8 cellular contexts compared by ENCODE assay signal in the genomic region with DNA sequence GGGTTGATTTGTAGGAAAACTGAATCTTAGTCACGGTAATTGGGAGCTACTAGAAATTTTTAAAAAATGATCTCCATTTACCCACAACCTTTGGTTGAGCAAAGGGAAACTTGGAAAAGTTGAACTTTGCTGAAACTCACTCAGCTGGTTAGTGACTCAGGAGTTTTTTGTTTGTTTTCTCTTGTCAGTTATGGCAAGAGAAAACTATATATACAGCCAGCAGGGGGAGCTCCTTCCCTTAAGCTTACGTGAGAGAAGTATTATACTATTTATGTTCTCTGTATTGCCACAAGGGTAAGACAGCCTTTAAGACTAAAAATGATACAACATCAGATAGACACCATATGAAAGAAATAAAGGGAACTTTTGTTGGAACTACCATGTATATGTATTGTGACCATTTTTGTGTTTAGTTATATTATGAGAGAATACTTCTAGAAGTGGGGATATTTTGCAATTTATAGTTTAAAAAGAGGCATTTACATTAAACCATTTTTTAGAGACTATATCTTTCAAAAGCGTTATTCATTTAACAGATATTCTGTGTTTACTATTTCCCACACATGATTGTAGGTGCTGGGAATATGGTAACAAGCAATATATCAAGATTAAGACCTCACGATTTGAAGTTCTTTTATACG. TPM values are rescaled to one million over a fixed set of nuclear protein-coding genes. Genes with fewer than 3 reads are reported as not detected.
DNase-seq lines count a peak whose midpoint lies in the region; ATAC-seq, FAIRE-seq and TF ChIP-seq lines count a peak whose summit lies in the region.
"Had no signal": no experiment of that assay in that cellular context is flagged by ENCODE, and none has a peak within 500 bp of the region (broad histone marks: within the 10 kb centered on the region; RNA-seq: fewer than 3 reads in every experiment).

No MANE protein-coding gene starts in this region.

- H3K4me1 ChIP-seq in HEK293 (ENCODE audit: control insufficient read depth, insufficient read depth, low read length) = no peaks in the 10 kb centered on the region

- peak; percentile 90 for ATAC-seq in Right ventricle myocardium superior (ENCODE audit: poor library complexity)

- TF ChIP-seq CTCF in GM12872 (IDR thresholded peaks at IDR 0.05; ENCODE audit: insufficient read depth, low read depth, low read length) (peak; percentile 71), HEK293 (tag by site-specific recombination; IDR thresholded peaks at IDR 0.05) (peak; percentile 51)

- DNase-seq in M059J (ENCODE audit: low read depth) = peak; percentile 88
- peak; percentile 74 for DNase-seq in RCC 7860 (ENCODE audit: low spot score)
- DNase-seq in activated naive CD4-positive, alpha-beta T cell treated with anti-CD3 and anti-CD28 coated beads, Interleukin-2, amount 50 U/mL, for 16 hours = peak; percentile 56
- DNase-seq in Right ventricle myocardium superior = no peak
- peak; percentile 31 for DNase-seq in retina

- intact Hi-C loops in Right ventricle myocardium superior (cut with DNase I) = no loop called here

- FAIRE-seq in RCC 7860 (lab: Jason Lieb, UNC) = peak; percentile 81

- no peak overlapping the region for H3K27ac ChIP-seq in HEK293 (ENCODE audit: extremely low read depth, low read depth, low read length)
- H3K27ac ChIP-seq: skin epidermis had no signal

- CTCF ChIA-PET in HEK293 (lab: Yijun Ruan, JAX) = interaction anchor here (0.6 to 4.3 kb wide), 33 partner anchors 9 to 1232 kb away, joined by 3 to 50 read pairs (median 4); no protein-coding TSS in a partner anchor

- no peaks in the 10 kb centered on the region for H3K36me3 ChIP-seq in HEK293 (ENCODE audit: control insufficient read depth in 2 of 2, insufficient read depth in 1 of 2, low read length in 2 of 2)

- no peak overlapping the region for H3K4me3 ChIP-seq in HEK293 (ENCODE audit: low read depth, low read length)
- H3K4me3 ChIP-seq: skin epidermis had no signal

- POLR2A ChIA-PET in HEK293 (lab: Yijun Ruan, JAX) = interaction anchor here (1.0 kb wide), 1 partner anchor 15 kb away, joined by 4 read pairs; no protein-coding TSS in a partner anchor

- no peaks in the 10 kb centered on the region for H3K9me3 ChIP-seq in HEK293 (ENCODE audit: control insufficient read depth, insufficient read depth, low read depth, low read length)

TF ChIP-seq in HEK293, 187 proteins besides CTCF, POLR2A, EP300 and RAD21 (continues in another document):
- TF ChIP-seq, protein P1, sequence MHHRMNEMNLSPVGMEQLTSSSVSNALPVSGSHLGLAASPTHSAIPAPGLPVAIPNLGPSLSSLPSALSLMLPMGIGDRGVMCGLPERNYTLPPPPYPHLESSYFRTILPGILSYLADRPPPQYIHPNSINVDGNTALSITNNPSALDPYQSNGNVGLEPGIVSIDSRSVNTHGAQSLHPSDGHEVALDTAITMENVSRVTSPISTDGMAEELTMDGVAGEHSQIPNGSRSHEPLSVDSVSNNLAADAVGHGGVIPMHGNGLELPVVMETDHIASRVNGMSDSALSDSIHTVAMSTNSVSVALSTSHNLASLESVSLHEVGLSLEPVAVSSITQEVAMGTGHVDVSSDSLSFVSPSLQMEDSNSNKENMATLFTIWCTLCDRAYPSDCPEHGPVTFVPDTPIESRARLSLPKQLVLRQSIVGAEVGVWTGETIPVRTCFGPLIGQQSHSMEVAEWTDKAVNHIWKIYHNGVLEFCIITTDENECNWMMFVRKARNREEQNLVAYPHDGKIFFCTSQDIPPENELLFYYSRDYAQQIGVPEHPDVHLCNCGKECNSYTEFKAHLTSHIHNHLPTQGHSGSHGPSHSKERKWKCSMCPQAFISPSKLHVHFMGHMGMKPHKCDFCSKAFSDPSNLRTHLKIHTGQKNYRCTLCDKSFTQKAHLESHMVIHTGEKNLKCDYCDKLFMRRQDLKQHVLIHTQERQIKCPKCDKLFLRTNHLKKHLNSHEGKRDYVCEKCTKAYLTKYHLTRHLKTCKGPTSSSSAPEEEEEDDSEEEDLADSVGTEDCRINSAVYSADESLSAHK (tag by site-specific recombination; IDR thresholded peaks at IDR 0.05) = no peak
- no peak for TF ChIP-seq HOXA7 (CRISPR knock-in tag; IDR thresholded peaks at IDR 0.05; ENCODE audit: borderline replicate concordance)
- TF ChIP-seq ZNF660 (tag by site-specific recombination; IDR thresholded peaks at IDR 0.05) = peak; percentile 85
- TF ChIP-seq, protein P2, sequence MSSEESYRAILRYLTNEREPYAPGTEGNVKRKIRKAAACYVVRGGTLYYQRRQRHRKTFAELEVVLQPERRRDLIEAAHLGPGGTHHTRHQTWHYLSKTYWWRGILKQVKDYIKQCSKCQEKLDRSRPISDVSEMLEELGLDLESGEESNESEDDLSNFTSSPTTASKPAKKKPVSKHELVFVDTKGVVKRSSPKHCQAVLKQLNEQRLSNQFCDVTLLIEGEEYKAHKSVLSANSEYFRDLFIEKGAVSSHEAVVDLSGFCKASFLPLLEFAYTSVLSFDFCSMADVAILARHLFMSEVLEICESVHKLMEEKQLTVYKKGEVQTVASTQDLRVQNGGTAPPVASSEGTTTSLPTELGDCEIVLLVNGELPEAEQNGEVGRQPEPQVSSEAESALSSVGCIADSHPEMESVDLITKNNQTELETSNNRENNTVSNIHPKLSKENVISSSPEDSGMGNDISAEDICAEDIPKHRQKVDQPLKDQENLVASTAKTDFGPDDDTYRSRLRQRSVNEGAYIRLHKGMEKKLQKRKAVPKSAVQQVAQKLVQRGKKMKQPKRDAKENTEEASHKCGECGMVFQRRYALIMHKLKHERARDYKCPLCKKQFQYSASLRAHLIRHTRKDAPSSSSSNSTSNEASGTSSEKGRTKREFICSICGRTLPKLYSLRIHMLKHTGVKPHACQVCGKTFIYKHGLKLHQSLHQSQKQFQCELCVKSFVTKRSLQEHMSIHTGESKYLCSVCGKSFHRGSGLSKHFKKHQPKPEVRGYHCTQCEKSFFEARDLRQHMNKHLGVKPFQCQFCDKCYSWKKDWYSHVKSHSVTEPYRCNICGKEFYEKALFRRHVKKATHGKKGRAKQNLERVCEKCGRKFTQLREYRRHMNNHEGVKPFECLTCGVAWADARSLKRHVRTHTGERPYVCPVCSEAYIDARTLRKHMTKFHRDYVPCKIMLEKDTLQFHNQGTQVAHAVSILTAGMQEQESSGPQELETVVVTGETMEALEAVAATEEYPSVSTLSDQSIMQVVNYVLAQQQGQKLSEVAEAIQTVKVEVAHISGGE (tag by site-specific recombination; conservative IDR thresholded peaks at IDR 0.05; ENCODE audit: low read depth) = no peak
- no peak for TF ChIP-seq ZNF658 (tag by site-specific recombination; IDR thresholded peaks at IDR 0.05)
- TF ChIP-seq, protein P3, sequence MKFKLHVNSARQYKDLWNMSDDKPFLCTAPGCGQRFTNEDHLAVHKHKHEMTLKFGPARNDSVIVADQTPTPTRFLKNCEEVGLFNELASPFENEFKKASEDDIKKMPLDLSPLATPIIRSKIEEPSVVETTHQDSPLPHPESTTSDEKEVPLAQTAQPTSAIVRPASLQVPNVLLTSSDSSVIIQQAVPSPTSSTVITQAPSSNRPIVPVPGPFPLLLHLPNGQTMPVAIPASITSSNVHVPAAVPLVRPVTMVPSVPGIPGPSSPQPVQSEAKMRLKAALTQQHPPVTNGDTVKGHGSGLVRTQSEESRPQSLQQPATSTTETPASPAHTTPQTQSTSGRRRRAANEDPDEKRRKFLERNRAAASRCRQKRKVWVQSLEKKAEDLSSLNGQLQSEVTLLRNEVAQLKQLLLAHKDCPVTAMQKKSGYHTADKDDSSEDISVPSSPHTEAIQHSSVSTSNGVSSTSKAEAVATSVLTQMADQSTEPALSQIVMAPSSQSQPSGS (tag by site-specific recombination; IDR thresholded peaks at IDR 0.05; ENCODE audit: low read depth) = no peak
- no peak for TF ChIP-seq BCL11A (tag by site-specific recombination; IDR thresholded peaks at IDR 0.05; ENCODE audit: low read depth)
- TF ChIP-seq, protein P4, sequence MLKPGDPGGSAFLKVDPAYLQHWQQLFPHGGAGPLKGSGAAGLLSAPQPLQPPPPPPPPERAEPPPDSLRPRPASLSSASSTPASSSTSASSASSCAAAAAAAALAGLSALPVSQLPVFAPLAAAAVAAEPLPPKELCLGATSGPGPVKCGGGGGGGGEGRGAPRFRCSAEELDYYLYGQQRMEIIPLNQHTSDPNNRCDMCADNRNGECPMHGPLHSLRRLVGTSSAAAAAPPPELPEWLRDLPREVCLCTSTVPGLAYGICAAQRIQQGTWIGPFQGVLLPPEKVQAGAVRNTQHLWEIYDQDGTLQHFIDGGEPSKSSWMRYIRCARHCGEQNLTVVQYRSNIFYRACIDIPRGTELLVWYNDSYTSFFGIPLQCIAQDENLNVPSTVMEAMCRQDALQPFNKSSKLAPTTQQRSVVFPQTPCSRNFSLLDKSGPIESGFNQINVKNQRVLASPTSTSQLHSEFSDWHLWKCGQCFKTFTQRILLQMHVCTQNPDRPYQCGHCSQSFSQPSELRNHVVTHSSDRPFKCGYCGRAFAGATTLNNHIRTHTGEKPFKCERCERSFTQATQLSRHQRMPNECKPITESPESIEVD (tag by site-specific recombination; IDR thresholded peaks at IDR 0.05) = peak; percentile 44; the same call in 1 of the 2 replicates
- TF ChIP-seq ZNF169 (tag by site-specific recombination; IDR thresholded peaks at IDR 0.05) = no peak
- TF ChIP-seq ZNF248 (tag by site-specific recombination; IDR thresholded peaks at IDR 0.05) = no peak
- no peak for TF ChIP-seq ZNF138 (tag by site-specific recombination; IDR thresholded peaks at IDR 0.05; ENCODE audit: borderline replicate concordance)
- TF ChIP-seq ZBTB8A (tag by site-specific recombination; IDR thresholded peaks at IDR 0.05) = 0 out of 2 replicates have a peak, but pooled peaks have one; percentile 33
- TF ChIP-seq PRDM1 (tag by site-specific recombination; IDR thresholded peaks at IDR 0.05) = peak; percentile 83
- no peak for TF ChIP-seq ZNF19 (tag by site-specific recombination; IDR thresholded peaks at IDR 0.05; ENCODE audit: low read depth)
- no peak for TF ChIP-seq ZSCAN16 (tag by site-specific recombination; IDR thresholded peaks at IDR 0.05)
- peak; percentile 86 for TF ChIP-seq ZNF654 (tag by site-specific recombination; IDR thresholded peaks at IDR 0.05; ENCODE audit: low read depth)
- 0 out of 2 replicates have a peak, but pooled peaks have one; percentile 31 for TF ChIP-seq KLF10 (tag by site-specific recombination; IDR thresholded peaks at IDR 0.05)

RNA-seq across cellular contexts. Expression of a gene that starts 28.1 kb away (rescaled TPM):
- total RNA-seq in M059J (2014; rRNA removed; shearing (Covaris generic)) = 0.52 and 3.2 TPM in 2 replicates
- 0.83 TPM for total RNA-seq in Right ventricle myocardium superior

RNA-seq across cellular contexts. Expression of a gene that starts 37.1 kb away (rescaled TPM):
- total RNA-seq in M059J (2014; rRNA removed; shearing (Covaris generic)) = 152 and 210 TPM in 2 replicates
- 97.9 TPM for total RNA-seq in Right ventricle myocardium superior
